ENCODE assay signal across 8 cellular contexts in genomic region chr11:12917830-12918229, GRCh38.
"Had no signal": no experiment of that assay in that cellular context is flagged by ENCODE, and none has a peak within 500 bp of the region (broad histone marks: within the 10 kb centered on the region; RNA-seq: fewer than 3 reads in every experiment).

No MANE protein-coding gene starts in this region.

- H3K36me3 Mint-ChIP-seq: IgD-negative memory B cell had no signal

- H3K9ac ChIP-seq: KMS-11 had no signal

- H3K4me3 Mint-ChIP-seq: IgD-negative memory B cell had no signal

- DNase-seq: IMR-90, Karpas-422, KBM-7, KG1 had no signal

- H3K27ac ChIP-seq: HL-60, KMS-11 had no signal

- FAIRE-seq: HTR-8/SVneo had no signal

- H3K4me2 ChIP-seq: KMS-11 had no signal

- H3K27ac Mint-ChIP-seq: IgD-negative memory B cell had no signal

- H3K4me1 Mint-ChIP-seq: IgD-negative memory B cell had no signal
